In genomic region chr3:193963808-193964516, GRCh38 we compare ENCODE assay signal across 12 cellular contexts.
A peak's percentile ranks its signal among the peaks of the same experiment; 100 is the strongest.
DNase-seq lines count a peak whose midpoint lies in the region; ATAC-seq and TF ChIP-seq lines count a peak whose summit lies in the region.
"Had no signal": no experiment of that assay in that cellular context is flagged by ENCODE, and none has a peak within 500 bp of the region (broad histone marks: within the 10 kb centered on the region; RNA-seq: fewer than 3 reads in every experiment).

No MANE protein-coding gene starts in this region.

- DNase-seq in activated CD4-positive, CD25-positive, alpha-beta regulatory T cell treated with anti-CD3 and anti-CD28 coated beads, Interleukin-2, amount 50 U/mL, for 72 hours = no peak
- DNase-seq in ovary = no peak
- no peak for DNase-seq in stimulated activated naive CD4-positive, alpha-beta T cell treated with Interleukin-2 at 50 U/mL for 16 hours (lab: John Stamatoyannopoulos, UW)
- DNase-seq: DMS79, mammary epithelial cell had no signal

- no peak for TF ChIP-seq EP300 in ovary (IDR thresholded peaks at IDR 0.05)

- H3K36me3 Mint-ChIP-seq in activated T-helper 17 cell treated with anti-CD3 and anti-CD28 coated beads, Interleukin-2, amount 50 U/mL, for 72 hours (ENCODE audit: low read depth) = no peaks in the 10 kb centered on the region

- WGBS in ovary, 3 donors = 83 to 91% (median 84%) methylated on average over 7 of the region's 7 CpGs

- no peak for TF ChIP-seq POLR2A in ovary (IDR thresholded peaks at IDR 0.05)

- H3K9me3 ChIP-seq in ovary = no peaks in the 10 kb centered on the region

- H3K4me3 ChIP-seq in ovary = no peak overlapping the region

- H3K36me3 ChIP-seq in ovary = no peaks in the 10 kb centered on the region

- peak overlapping the region; percentile 63 for H3K4me3 Mint-ChIP-seq in activated T-helper 17 cell treated with anti-CD3 and anti-CD28 coated beads, Interleukin-2, amount 50 U/mL, for 72 hours
- H3K4me3 Mint-ChIP-seq: dendritic cell treated with granulocyte-macrophage colony-stimulating factor and Interleukin-4, amounts not matched to agents 40 ng/mL and 50 ng/mL, for 4 days had no signal

- H3K27ac ChIP-seq in ovary = no peak overlapping the region
- H3K27ac ChIP-seq: 22Rv1 had no signal

- peaks cover 48% of the 10 kb centered on the region for H3K27me3 Mint-ChIP-seq in activated T-helper 17 cell treated with anti-CD3 and anti-CD28 coated beads, Interleukin-2, amount 50 U/mL, for 72 hours

- no peaks in the 10 kb centered on the region for H3K27me3 ChIP-seq in ovary

- peak overlapping the region; percentile 95 for H3K27ac Mint-ChIP-seq in activated T-helper 17 cell treated with anti-CD3 and anti-CD28 coated beads, Interleukin-2, amount 50 U/mL, for 72 hours
- H3K27ac Mint-ChIP-seq: dendritic cell treated with granulocyte-macrophage colony-stimulating factor and Interleukin-4, amounts not matched to agents 40 ng/mL and 50 ng/mL, for 4 days had no signal

- intact Hi-C loops in ovary (cut with DNase I) = no loop called here

- peaks cover 15% of the 10 kb centered on the region for H3K4me1 Mint-ChIP-seq in activated T-helper 17 cell treated with anti-CD3 and anti-CD28 coated beads, Interleukin-2, amount 50 U/mL, for 72 hours

- no peak for TF ChIP-seq CTCF in ovary (IDR thresholded peaks at IDR 0.05)

- no peaks in the 10 kb centered on the region for H3K9me3 Mint-ChIP-seq in activated T-helper 17 cell treated with anti-CD3 and anti-CD28 coated beads, Interleukin-2, amount 50 U/mL, for 72 hours
- H3K9me3 Mint-ChIP-seq: dendritic cell treated with granulocyte-macrophage colony-stimulating factor and Interleukin-4, amounts not matched to agents 40 ng/mL and 50 ng/mL, for 4 days had no signal

- ATAC-seq in activated CD4-positive, CD25-positive, alpha-beta regulatory T cell treated with anti-CD3 and anti-CD28 coated beads, Interleukin-2, amount 50 U/mL, for 24 hours = peak; percentile 96 to 97
- ATAC-seq in GM19043 (IDR thresholded peaks at IDR 0.05; ENCODE audit: low read depth, unreplicated experiment) (peak; percentile 71), HG03025 (IDR thresholded peaks at IDR 0.05; ENCODE audit: low FRiP score, unreplicated experiment) (peak; percentile 55), HG02763 (IDR thresholded peaks at IDR 0.05; ENCODE audit: unreplicated experiment) (no peak)
- ATAC-seq in activated T-helper 17 cell treated with anti-CD3 and anti-CD28 coated beads, Interleukin-2, amount 50 U/mL, for 72 hours (replicated peaks) = peak; percentile 94

- no peaks in the 10 kb centered on the region for H3K4me1 ChIP-seq in ovary (ENCODE audit: insufficient read depth)
